ENCODE assay signal across 24 cellular contexts in the genomic region with DNA sequence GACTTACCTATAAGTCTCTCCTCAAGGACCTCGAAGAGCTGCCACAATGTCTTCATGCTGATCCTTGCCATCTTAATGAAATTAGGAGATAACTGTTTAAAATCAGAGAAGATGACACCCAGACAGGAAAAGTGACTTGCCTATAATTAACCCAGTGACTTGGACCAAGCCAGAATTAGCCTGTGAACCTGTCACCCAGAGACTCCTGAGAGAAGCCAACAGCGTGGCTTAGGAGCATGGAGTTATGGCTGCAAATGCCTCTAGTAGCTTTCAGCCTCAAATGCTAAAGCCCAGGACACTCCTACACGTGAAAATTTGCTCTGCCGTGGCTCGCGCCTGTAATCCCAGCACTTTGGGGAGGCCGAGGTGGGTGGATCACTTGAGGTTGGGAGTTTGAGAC.
"Had no signal": no experiment of that assay in that cellular context is flagged by ENCODE, and none has a peak within 500 bp of the region (broad histone marks: within the 10 kb centered on the region; RNA-seq: fewer than 3 reads in every experiment).

No MANE protein-coding gene starts in this region.

- DNase-seq: cerebellar nuclear complex; colonic mucosa; cortex of kidney; effector CD8-positive, alpha-beta T cell; effector memory CD8-positive, alpha-beta T cell; endodermal cell; erythroblast; esophagus squamous epithelium; foreskin fibroblast; foreskin melanocyte; gastrocnemius medialis; glutamatergic neuron; heart right ventricle; hippocampal formation; left cardiac atrium; left lung; lower lobe of right lung; mesendoderm; mucosa of descending colon had no signal

- H3K4me3 ChIP-seq: colonic mucosa, esophagus squamous epithelium, gastrocnemius medialis, heart right ventricle, left lung, lower lobe of right lung, mucosa of descending colon had no signal

- H3K4me1 ChIP-seq: colonic mucosa, esophagus squamous epithelium, left lung, lower lobe of right lung had no signal

- ATAC-seq: effector memory CD8-positive, alpha-beta T cell; esophagus mucosa; gastrocnemius medialis; left cardiac atrium; left lung; lower lobe of right lung; mucosa of descending colon had no signal

- H3K27me3 ChIP-seq: colonic mucosa, esophagus squamous epithelium, gastrocnemius medialis, heart right ventricle, left lung had no signal

- H3K9me3 ChIP-seq: colonic mucosa, esophagus squamous epithelium, gastrocnemius medialis, heart right ventricle, left lung, lower lobe of right lung, mucosa of descending colon had no signal

- H3K36me3 ChIP-seq: colonic mucosa, esophagus squamous epithelium, gastrocnemius medialis, left lung, lower lobe of right lung had no signal

- H3K27ac ChIP-seq: colonic mucosa, epithelial cell of prostate, esophagus squamous epithelium, gastrocnemius medialis, heart right ventricle, left lung, lower lobe of right lung had no signal

- FAIRE-seq: endometrium, islet of Langerhans, keratinocyte had no signal
